1 cellular context compared by ENCODE assay signal in the genomic region with DNA sequence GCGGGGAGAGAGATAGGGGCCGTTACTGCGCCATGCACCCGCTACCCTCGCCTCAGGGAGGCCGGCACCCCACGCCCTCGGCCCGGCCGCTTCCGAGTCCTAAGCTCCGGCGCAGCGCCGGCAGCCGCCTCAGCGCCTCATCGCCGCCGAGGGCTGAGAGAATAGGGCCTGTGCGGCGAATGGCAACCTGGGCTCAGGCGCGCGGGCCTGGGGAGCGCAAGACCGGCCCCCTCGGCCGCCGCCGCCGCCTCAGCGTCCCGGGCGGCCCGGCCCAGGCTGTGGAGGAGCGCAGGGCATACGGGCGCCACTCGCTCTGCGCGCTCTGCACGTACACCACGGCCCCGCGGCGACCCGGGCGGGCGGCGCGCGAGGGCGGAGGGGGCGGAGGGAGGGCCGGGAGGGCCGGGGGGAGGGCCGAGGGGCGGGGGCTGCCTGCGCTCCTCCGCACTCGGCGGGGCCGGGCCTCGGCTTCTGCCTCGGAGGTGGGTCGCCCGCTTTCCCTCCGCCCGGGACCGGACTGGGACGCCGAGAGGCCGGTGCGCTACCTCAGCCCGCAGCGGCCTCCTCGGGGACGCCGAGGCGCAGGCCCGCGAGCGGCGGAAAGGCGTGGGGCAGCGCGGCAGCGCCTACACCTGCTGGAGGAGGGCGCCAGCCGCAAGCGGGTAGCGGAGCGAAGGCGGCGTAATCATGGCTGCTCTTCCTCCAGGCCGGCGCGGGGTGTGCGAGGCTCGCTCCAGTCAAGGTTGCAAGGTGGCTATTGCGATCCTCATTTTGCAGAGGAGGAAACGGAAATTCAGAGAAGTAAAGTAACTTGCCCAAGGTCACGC.
TF ChIP-seq lines count a peak whose summit lies in the region.

A gene (minus strand): TSS at position 317 of the 827 bp plus-strand sequence. CDS start 399 bp downstream, outside the sequence.

TF ChIP-seq in HepG2, 621 proteins besides CTCF, POLR2A, EP300 and RAD21 (continued from another document and continues in another):
- TF ChIP-seq, protein P1, sequence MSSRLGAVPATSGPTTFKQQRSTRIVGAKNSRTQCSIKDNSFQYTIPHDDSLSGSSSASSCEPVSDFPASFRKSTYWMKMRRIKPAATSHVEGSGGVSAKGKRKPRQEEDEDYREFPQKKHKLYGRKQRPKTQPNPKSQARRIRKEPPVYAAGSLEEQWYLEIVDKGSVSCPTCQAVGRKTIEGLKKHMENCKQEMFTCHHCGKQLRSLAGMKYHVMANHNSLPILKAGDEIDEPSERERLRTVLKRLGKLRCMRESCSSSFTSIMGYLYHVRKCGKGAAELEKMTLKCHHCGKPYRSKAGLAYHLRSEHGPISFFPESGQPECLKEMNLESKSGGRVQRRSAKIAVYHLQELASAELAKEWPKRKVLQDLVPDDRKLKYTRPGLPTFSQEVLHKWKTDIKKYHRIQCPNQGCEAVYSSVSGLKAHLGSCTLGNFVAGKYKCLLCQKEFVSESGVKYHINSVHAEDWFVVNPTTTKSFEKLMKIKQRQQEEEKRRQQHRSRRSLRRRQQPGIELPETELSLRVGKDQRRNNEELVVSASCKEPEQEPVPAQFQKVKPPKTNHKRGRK (CRISPR knock-in tag; IDR thresholded peaks at IDR 0.05), result no peak
- TF ChIP-seq, protein P2, sequence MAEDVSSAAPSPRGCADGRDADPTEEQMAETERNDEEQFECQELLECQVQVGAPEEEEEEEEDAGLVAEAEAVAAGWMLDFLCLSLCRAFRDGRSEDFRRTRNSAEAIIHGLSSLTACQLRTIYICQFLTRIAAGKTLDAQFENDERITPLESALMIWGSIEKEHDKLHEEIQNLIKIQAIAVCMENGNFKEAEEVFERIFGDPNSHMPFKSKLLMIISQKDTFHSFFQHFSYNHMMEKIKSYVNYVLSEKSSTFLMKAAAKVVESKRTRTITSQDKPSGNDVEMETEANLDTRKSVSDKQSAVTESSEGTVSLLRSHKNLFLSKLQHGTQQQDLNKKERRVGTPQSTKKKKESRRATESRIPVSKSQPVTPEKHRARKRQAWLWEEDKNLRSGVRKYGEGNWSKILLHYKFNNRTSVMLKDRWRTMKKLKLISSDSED (CRISPR knock-in tag; IDR thresholded peaks at IDR 0.05), result no peak
- no peak; the same call in 1 of the 2 replicates for TF ChIP-seq KDM5A (IDR thresholded peaks at IDR 0.05; ENCODE audit: borderline replicate concordance, low read length)
- TF ChIP-seq, protein P3, sequence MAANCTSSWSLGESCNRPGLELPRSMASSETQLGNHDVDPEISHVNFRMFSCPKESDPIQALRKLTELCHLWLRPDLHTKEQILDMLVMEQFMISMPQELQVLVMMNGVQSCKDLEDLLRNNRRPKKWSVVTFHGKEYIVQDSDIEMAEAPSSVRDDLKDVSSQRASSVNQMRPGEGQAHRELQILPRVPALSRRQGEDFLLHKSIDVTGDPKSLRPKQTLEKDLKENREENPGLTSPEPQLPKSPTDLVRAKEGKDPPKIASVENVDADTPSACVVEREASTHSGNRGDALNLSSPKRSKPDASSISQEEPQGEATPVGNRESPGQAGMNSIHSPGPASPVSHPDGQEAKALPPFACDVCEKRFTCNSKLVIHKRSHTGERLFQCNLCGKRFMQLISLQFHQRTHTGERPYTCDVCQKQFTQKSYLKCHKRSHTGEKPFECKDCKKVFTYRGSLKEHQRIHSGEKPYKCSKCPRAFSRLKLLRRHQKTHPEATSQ (CRISPR knock-in tag; IDR thresholded peaks at IDR 0.05; ENCODE audit: borderline replicate concordance), result no peak
- TF ChIP-seq ADNP (CRISPR knock-in tag; IDR thresholded peaks at IDR 0.05), result no peak
- no peak for TF ChIP-seq ZFP36L2 (CRISPR knock-in tag; IDR thresholded peaks at IDR 0.05)
- TF ChIP-seq ZNF788 (CRISPR knock-in tag; IDR thresholded peaks at IDR 0.05; ENCODE audit: borderline replicate concordance), result 0 out of 2 replicates have a peak, but pooled peaks have one; percentile 23
- TF ChIP-seq, protein P4, sequence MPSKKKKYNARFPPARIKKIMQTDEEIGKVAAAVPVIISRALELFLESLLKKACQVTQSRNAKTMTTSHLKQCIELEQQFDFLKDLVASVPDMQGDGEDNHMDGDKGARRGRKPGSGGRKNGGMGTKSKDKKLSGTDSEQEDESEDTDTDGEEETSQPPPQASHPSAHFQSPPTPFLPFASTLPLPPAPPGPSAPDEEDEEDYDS (CRISPR knock-in tag; IDR thresholded peaks at IDR 0.05), result peak; percentile 26; the same call in 1 of the 2 replicates
- TF ChIP-seq ZNF772 (CRISPR knock-in tag; IDR thresholded peaks at IDR 0.05), result no peak; the same call in 1 of the 2 replicates
- TF ChIP-seq, protein P5, sequence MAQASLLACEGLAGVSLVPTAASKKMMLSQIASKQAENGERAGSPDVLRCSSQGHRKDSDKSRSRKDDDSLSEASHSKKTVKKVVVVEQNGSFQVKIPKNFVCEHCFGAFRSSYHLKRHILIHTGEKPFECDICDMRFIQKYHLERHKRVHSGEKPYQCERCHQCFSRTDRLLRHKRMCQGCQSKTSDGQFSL (CRISPR knock-in tag; IDR thresholded peaks at IDR 0.05), result 0 out of 2 replicates have a peak, but pooled peaks have one; percentile 61
- no peak; the same call in 1 of the 2 replicates for TF ChIP-seq ZBTB3 (CRISPR knock-in tag; IDR thresholded peaks at IDR 0.05; ENCODE audit: borderline replicate concordance, low read depth)
- no peak for TF ChIP-seq SMARCE1 (IDR thresholded peaks at IDR 0.05; ENCODE audit: borderline replicate concordance)
- no peak for TF ChIP-seq CBX1 (IDR thresholded peaks at IDR 0.05; ENCODE audit: low read depth)
- TF ChIP-seq, protein P6, sequence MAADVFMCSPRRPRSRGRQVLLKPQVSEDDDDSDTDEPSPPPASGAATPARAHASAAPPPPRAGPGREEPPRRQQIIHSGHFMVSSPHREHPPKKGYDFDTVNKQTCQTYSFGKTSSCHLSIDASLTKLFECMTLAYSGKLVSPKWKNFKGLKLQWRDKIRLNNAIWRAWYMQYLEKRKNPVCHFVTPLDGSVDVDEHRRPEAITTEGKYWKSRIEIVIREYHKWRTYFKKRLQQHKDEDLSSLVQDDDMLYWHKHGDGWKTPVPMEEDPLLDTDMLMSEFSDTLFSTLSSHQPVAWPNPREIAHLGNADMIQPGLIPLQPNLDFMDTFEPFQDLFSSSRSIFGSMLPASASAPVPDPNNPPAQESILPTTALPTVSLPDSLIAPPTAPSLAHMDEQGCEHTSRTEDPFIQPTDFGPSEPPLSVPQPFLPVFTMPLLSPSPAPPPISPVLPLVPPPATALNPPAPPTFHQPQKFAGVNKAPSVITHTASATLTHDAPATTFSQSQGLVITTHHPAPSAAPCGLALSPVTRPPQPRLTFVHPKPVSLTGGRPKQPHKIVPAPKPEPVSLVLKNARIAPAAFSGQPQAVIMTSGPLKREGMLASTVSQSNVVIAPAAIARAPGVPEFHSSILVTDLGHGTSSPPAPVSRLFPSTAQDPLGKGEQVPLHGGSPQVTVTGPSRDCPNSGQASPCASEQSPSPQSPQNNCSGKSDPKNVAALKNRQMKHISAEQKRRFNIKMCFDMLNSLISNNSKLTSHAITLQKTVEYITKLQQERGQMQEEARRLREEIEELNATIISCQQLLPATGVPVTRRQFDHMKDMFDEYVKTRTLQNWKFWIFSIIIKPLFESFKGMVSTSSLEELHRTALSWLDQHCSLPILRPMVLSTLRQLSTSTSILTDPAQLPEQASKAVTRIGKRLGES (CRISPR knock-in tag; IDR thresholded peaks at IDR 0.05; ENCODE audit: borderline replicate concordance), result no peak
- TF ChIP-seq, protein P7, sequence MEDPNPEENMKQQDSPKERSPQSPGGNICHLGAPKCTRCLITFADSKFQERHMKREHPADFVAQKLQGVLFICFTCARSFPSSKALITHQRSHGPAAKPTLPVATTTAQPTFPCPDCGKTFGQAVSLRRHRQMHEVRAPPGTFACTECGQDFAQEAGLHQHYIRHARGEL (CRISPR knock-in tag; IDR thresholded peaks at IDR 0.05), result no peak
- TF ChIP-seq ZNF138 (CRISPR knock-in tag; IDR thresholded peaks at IDR 0.05; ENCODE audit: low read depth), result no peak
- TF ChIP-seq ZFAT (CRISPR knock-in tag; conservative IDR thresholded peaks at IDR 0.05), result no peak
- TF ChIP-seq ELF4 (CRISPR knock-in tag; IDR thresholded peaks at IDR 0.05; ENCODE audit: borderline replicate concordance), result no peak
- TF ChIP-seq, protein P8, sequence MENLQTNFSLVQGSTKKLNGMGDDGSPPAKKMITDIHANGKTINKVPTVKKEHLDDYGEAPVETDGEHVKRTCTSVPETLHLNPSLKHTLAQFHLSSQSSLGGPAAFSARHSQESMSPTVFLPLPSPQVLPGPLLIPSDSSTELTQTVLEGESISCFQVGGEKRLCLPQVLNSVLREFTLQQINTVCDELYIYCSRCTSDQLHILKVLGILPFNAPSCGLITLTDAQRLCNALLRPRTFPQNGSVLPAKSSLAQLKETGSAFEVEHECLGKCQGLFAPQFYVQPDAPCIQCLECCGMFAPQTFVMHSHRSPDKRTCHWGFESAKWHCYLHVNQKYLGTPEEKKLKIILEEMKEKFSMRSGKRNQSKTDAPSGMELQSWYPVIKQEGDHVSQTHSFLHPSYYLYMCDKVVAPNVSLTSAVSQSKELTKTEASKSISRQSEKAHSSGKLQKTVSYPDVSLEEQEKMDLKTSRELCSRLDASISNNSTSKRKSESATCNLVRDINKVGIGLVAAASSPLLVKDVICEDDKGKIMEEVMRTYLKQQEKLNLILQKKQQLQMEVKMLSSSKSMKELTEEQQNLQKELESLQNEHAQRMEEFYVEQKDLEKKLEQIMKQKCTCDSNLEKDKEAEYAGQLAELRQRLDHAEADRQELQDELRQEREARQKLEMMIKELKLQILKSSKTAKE (CRISPR knock-in tag; IDR thresholded peaks at IDR 0.05; ENCODE audit: borderline replicate concordance), result peak; percentile 18; the same call in 1 of the 2 replicates
- no peak for TF ChIP-seq SP140L (CRISPR knock-in tag; IDR thresholded peaks at IDR 0.05; ENCODE audit: borderline replicate concordance)
- peak; percentile 84 for TF ChIP-seq TBX2 (CRISPR knock-in tag; IDR thresholded peaks at IDR 0.05; ENCODE audit: borderline replicate concordance)
- TF ChIP-seq SP2 (CRISPR knock-in tag; IDR thresholded peaks at IDR 0.05), result 0 out of 2 replicates have a peak, but pooled peaks have one; percentile 38
- TF ChIP-seq, protein P9, sequence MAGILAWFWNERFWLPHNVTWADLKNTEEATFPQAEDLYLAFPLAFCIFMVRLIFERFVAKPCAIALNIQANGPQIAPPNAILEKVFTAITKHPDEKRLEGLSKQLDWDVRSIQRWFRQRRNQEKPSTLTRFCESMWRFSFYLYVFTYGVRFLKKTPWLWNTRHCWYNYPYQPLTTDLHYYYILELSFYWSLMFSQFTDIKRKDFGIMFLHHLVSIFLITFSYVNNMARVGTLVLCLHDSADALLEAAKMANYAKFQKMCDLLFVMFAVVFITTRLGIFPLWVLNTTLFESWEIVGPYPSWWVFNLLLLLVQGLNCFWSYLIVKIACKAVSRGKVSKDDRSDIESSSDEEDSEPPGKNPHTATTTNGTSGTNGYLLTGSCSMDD (CRISPR knock-in tag; IDR thresholded peaks at IDR 0.05), result no peak
- TF ChIP-seq ZNF292 (CRISPR knock-in tag; IDR thresholded peaks at IDR 0.05; ENCODE audit: borderline replicate concordance, low read depth), result no peak
- TF ChIP-seq, protein P10, sequence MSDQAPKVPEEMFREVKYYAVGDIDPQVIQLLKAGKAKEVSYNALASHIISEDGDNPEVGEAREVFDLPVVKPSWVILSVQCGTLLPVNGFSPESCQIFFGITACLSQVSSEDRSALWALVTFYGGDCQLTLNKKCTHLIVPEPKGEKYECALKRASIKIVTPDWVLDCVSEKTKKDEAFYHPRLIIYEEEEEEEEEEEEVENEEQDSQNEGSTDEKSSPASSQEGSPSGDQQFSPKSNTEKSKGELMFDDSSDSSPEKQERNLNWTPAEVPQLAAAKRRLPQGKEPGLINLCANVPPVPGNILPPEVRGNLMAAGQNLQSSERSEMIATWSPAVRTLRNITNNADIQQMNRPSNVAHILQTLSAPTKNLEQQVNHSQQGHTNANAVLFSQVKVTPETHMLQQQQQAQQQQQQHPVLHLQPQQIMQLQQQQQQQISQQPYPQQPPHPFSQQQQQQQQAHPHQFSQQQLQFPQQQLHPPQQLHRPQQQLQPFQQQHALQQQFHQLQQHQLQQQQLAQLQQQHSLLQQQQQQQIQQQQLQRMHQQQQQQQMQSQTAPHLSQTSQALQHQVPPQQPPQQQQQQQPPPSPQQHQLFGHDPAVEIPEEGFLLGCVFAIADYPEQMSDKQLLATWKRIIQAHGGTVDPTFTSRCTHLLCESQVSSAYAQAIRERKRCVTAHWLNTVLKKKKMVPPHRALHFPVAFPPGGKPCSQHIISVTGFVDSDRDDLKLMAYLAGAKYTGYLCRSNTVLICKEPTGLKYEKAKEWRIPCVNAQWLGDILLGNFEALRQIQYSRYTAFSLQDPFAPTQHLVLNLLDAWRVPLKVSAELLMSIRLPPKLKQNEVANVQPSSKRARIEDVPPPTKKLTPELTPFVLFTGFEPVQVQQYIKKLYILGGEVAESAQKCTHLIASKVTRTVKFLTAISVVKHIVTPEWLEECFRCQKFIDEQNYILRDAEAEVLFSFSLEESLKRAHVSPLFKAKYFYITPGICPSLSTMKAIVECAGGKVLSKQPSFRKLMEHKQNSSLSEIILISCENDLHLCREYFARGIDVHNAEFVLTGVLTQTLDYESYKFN (CRISPR knock-in tag; conservative IDR thresholded peaks at IDR 0.05), result peak; percentile 53; the same call in 1 of the 2 replicates
- TF ChIP-seq IRX3 (CRISPR knock-in tag; IDR thresholded peaks at IDR 0.05; ENCODE audit: borderline replicate concordance, low read depth), result 0 out of 2 replicates have a peak, but pooled peaks have one; percentile 12
- no peak for TF ChIP-seq ZFP82 (CRISPR knock-in tag; IDR thresholded peaks at IDR 0.05; ENCODE audit: borderline replicate concordance)
- TF ChIP-seq, protein P11, sequence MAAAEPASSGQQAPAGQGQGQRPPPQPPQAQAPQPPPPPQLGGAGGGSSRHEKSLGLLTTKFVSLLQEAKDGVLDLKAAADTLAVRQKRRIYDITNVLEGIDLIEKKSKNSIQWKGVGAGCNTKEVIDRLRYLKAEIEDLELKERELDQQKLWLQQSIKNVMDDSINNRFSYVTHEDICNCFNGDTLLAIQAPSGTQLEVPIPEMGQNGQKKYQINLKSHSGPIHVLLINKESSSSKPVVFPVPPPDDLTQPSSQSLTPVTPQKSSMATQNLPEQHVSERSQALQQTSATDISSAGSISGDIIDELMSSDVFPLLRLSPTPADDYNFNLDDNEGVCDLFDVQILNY (CRISPR knock-in tag; conservative IDR thresholded peaks at IDR 0.05), result 0 out of 2 replicates have a peak, but pooled peaks have one; percentile 31
- TF ChIP-seq, protein P12, sequence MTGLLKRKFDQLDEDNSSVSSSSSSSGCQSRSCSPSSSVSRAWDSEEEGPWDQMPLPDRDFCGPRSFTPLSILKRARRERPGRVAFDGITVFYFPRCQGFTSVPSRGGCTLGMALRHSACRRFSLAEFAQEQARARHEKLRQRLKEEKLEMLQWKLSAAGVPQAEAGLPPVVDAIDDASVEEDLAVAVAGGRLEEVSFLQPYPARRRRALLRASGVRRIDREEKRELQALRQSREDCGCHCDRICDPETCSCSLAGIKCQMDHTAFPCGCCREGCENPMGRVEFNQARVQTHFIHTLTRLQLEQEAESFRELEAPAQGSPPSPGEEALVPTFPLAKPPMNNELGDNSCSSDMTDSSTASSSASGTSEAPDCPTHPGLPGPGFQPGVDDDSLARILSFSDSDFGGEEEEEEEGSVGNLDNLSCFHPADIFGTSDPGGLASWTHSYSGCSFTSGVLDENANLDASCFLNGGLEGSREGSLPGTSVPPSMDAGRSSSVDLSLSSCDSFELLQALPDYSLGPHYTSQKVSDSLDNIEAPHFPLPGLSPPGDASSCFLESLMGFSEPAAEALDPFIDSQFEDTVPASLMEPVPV (CRISPR knock-in tag; IDR thresholded peaks at IDR 0.05), result 0 out of 2 replicates have a peak, but pooled peaks have one; percentile 38
- no peak; the same call in 1 of the 2 replicates for TF ChIP-seq CENPT (CRISPR knock-in tag; IDR thresholded peaks at IDR 0.05; ENCODE audit: low read depth)
- TF ChIP-seq SIN3B (IDR thresholded peaks at IDR 0.05; ENCODE audit: low read length), result 0 out of 2 replicates have a peak, but pooled peaks have one; percentile 20
- TF ChIP-seq REPIN1 (CRISPR knock-in tag; IDR thresholded peaks at IDR 0.05; ENCODE audit: borderline replicate concordance, low read depth), result peak; percentile 90; the same call in 1 of the 2 replicates
- TF ChIP-seq PHF8 (CRISPR knock-in tag; IDR thresholded peaks at IDR 0.05), result peak; percentile 89
- no peak for TF ChIP-seq NR2F1 (CRISPR knock-in tag; IDR thresholded peaks at IDR 0.05)
- TF ChIP-seq MED8 (CRISPR knock-in tag; IDR thresholded peaks at IDR 0.05; ENCODE audit: insufficient replicate concordance), result peak; percentile 81
